In the genomic region with DNA sequence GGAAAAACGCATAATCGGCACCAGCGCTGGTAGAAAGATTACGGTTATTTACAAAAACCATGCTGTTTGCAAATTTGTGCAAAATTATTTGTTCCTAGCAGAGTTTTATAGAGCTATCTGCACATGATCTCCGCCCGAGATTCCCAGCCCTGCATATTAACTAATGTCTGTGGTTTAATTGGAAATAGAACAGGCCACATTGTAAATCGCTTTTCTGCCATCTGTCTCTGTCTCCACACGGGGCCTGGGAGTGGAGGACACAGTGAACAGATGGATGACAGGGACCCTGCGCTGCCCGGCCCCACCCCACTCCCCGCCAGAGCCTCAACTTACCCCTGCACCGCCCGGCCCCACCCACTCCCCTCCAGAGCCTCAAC, we compare ENCODE assay signal across 19 cellular contexts.
A peak's percentile ranks its signal among the peaks of the same experiment; 100 is the strongest.
DNase-seq lines count a peak whose midpoint lies in the region; ATAC-seq and TF ChIP-seq lines count a peak whose summit lies in the region.
"Had no signal": no experiment of that assay in that cellular context is flagged by ENCODE, and none has a peak within 500 bp of the region (broad histone marks: within the 10 kb centered on the region; RNA-seq: fewer than 3 reads in every experiment).

No MANE protein-coding gene starts in this region.

- no peak overlapping the region for H3K27ac ChIP-seq in HEK293 (ENCODE audit: extremely low read depth, low read depth, low read length)
- no peak overlapping the region for H3K27ac ChIP-seq in PC-3 (ENCODE audit: low read length)
- H3K27ac ChIP-seq in neural progenitor cell = no peak overlapping the region
- H3K27ac ChIP-seq: Peyer's patch had no signal

- H3K27me3 ChIP-seq in PC-3 (ENCODE audit: low read length) = peaks cover 37% of the 10 kb centered on the region
- H3K27me3 ChIP-seq in neural progenitor cell = peaks cover 31% of the 10 kb centered on the region
- H3K27me3 ChIP-seq: Peyer's patch had no signal

- H3K4me2 ChIP-seq in PC-3 (ENCODE audit: low read length) (peak overlapping the region; percentile 51; the same call in 1 of the 2 replicates), neural progenitor cell (peak overlapping the region; percentile 61)

- H3K36me3 ChIP-seq in HEK293 (ENCODE audit: control insufficient read depth in 2 of 2, insufficient read depth in 1 of 2, low read length in 2 of 2) (no peaks in the 10 kb centered on the region), PC-3 (ENCODE audit: low read depth, low read length) (no peaks in the 10 kb centered on the region), neural progenitor cell (no peaks in the 10 kb centered on the region)
- H3K36me3 ChIP-seq: Peyer's patch had no signal

- POLR2A ChIA-PET in HEK293 (lab: Yijun Ruan, JAX) (no interaction called here), PC-3 (lab: Charles Lee; ENCODE audit: unreplicated experiment) (no interaction called here)

- no peak overlapping the region for H3K4me3 ChIP-seq in HEK293 (ENCODE audit: low read depth, low read length)
- no peak overlapping the region for H3K4me3 ChIP-seq in PC-3 (ENCODE audit: low read length)
- no peak overlapping the region for H3K4me3 ChIP-seq in neural progenitor cell
- H3K4me3 ChIP-seq: Peyer's patch had no signal

- ATAC-seq in PC-3 (no peak), HG03565 (IDR thresholded peaks at IDR 0.05; ENCODE audit: unreplicated experiment) (no peak), GM19467 (IDR thresholded peaks at IDR 0.05; ENCODE audit: unreplicated experiment) (no peak)
- ATAC-seq in activated T-cell treated with anti-CD3 and anti-CD28 coated beads, Interleukin-2, amount 50 U/mL, for 4 hours = no peak

- BruUV-seq in PC-3 (replicated peaks; lab: Mats Ljungman, UMichigan) = no TSS peak

- peaks cover 13% of the 10 kb centered on the region for H3K4me1 Mint-ChIP-seq in neural progenitor cell
- H3K4me1 Mint-ChIP-seq in activated T-cell treated with anti-CD3 and anti-CD28 coated beads, Interleukin-2, amount 50 U/mL, for 4 hours (ENCODE audit: low read depth) = no peaks in the 10 kb centered on the region
- H3K4me1 Mint-ChIP-seq: CD4-positive, CD25-positive, alpha-beta regulatory T cell had no signal

- CTCF ChIA-PET in HEK293 (lab: Yijun Ruan, JAX) (no interaction called here), PC-3 (lab: Charles Lee) (no interaction called here)

- H3K27me3 Mint-ChIP-seq in neural progenitor cell (ENCODE audit: insufficient read depth, low read depth) = peaks cover 17% of the 10 kb centered on the region
- H3K27me3 Mint-ChIP-seq in activated T-cell treated with anti-CD3 and anti-CD28 coated beads, Interleukin-2, amount 50 U/mL, for 4 hours (ENCODE audit: low read depth) = peaks cover 17% of the 10 kb centered on the region

- H2AFZ ChIP-seq in PC-3 (ENCODE audit: low read length) = no peak overlapping the region
- H2AFZ ChIP-seq in neural progenitor cell (replicated peaks) = no peak overlapping the region

- H3K36me3 Mint-ChIP-seq in neural progenitor cell = no peaks in the 10 kb centered on the region
- H3K36me3 Mint-ChIP-seq in activated T-cell treated with anti-CD3 and anti-CD28 coated beads, Interleukin-2, amount 50 U/mL, for 4 hours (ENCODE audit: insufficient read depth) = no peaks in the 10 kb centered on the region
- H3K36me3 Mint-ChIP-seq: CD4-positive, CD25-positive, alpha-beta regulatory T cell had no signal

- H3K9me3 Mint-ChIP-seq in neural progenitor cell = peaks cover 2% of the 10 kb centered on the region
- H3K9me3 Mint-ChIP-seq in activated T-cell treated with anti-CD3 and anti-CD28 coated beads, Interleukin-2, amount 50 U/mL, for 4 hours = no peaks in the 10 kb centered on the region
- H3K9me3 Mint-ChIP-seq: CD4-positive, CD25-positive, alpha-beta regulatory T cell had no signal

- H3K9me2 ChIP-seq in PC-3 (replicated peaks; ENCODE audit: low read length) = no peaks in the 10 kb centered on the region

- H4K20me1 ChIP-seq in PC-3 (ENCODE audit: low read length) (no peaks in the 10 kb centered on the region), neural progenitor cell (ENCODE audit: low read depth) (no peaks in the 10 kb centered on the region)

- no peak overlapping the region for H3K4me3 Mint-ChIP-seq in neural progenitor cell
- no peak overlapping the region for H3K4me3 Mint-ChIP-seq in activated T-cell treated with anti-CD3 and anti-CD28 coated beads, Interleukin-2, amount 50 U/mL, for 4 hours
- H3K4me3 Mint-ChIP-seq: CD4-positive, CD25-positive, alpha-beta regulatory T cell had no signal

- intact Hi-C loops in PC-3 (cut with micrococcal nuclease) = no loop called here

- H3K9ac ChIP-seq in PC-3 (ENCODE audit: low read length) (no peak overlapping the region), neural progenitor cell (no peak overlapping the region)

- no peaks in the 10 kb centered on the region for H3K4me1 ChIP-seq in HEK293 (ENCODE audit: control insufficient read depth, insufficient read depth, low read length)
- H3K4me1 ChIP-seq in PC-3 (ENCODE audit: insufficient read depth, low read length) = no peaks in the 10 kb centered on the region
- H3K4me1 ChIP-seq in neural progenitor cell = peaks cover 6% of the 10 kb centered on the region
- H3K4me1 ChIP-seq: Peyer's patch had no signal

- H3K27ac Mint-ChIP-seq in neural progenitor cell = no peak overlapping the region
- H3K27ac Mint-ChIP-seq: CD4-positive, CD25-positive, alpha-beta regulatory T cell had no signal

- H3K79me2 ChIP-seq in PC-3 (ENCODE audit: low read length) = no peaks in the 10 kb centered on the region
- H3K79me2 ChIP-seq in neural progenitor cell (ENCODE audit: low read depth) = no peaks in the 10 kb centered on the region

- TF ChIP-seq CTCF in HEK293 (tag by site-specific recombination; IDR thresholded peaks at IDR 0.05) (no peak), PC-3 (conservative IDR thresholded peaks at IDR 0.05; ENCODE audit: low read depth, low read length) (no peak), neural progenitor cell (IDR thresholded peaks at IDR 0.05) (no peak)

- H3F3A ChIP-seq in PC-3 (ENCODE audit: low read length, unreplicated experiment) (no peaks in the 10 kb centered on the region), neural progenitor cell (ENCODE audit: low read depth) (no peaks in the 10 kb centered on the region)

- H3K9me3 ChIP-seq in HEK293 (ENCODE audit: control insufficient read depth, insufficient read depth, low read depth, low read length) (no peaks in the 10 kb centered on the region), PC-3 (ENCODE audit: low read length) (no peaks in the 10 kb centered on the region), neural progenitor cell (ENCODE audit: low read depth) (no peaks in the 10 kb centered on the region)
- H3K9me3 ChIP-seq: Peyer's patch had no signal

- DNase-seq in NCI-H82 (lab: John Stamatoyannopoulos, UW) (peak; percentile 73), NCI-H82 treated with DMSO at 0.1 percent for 48 hours (lab: John Stamatoyannopoulos, UW; ENCODE audit: unreplicated experiment) (no peak), PC-3 (no peak), neural progenitor cell (ENCODE audit: low spot score) (no peak)
- no peak for DNase-seq in activated T-cell treated with anti-CD3 and anti-CD28 coated beads, Interleukin-2, amount 50 U/mL, for 4 hours
- DNase-seq: CD4-positive, CD25-positive, alpha-beta regulatory T cell; DMS79; EL; GF-D8; KBM-7; MV-4-11; NCI-H2081; NCI-H345; NCI-H510A treated with DMSO at 0.1 percent for 48 hours; Peyer's patch; SHP77 treated with DMSO at 0.1 percent for 48 hours had no signal

TF ChIP-seq in HEK293, 187 proteins besides CTCF, POLR2A, EP300 and RAD21:
- TF ChIP-seq ZNF658 (tag by site-specific recombination; IDR thresholded peaks at IDR 0.05) (no peak), ZBTB21 (tag by site-specific recombination; IDR thresholded peaks at IDR 0.05) (no peak), ZNF629 (tag by site-specific recombination; IDR thresholded peaks at IDR 0.05) (0 out of 2 replicates have a peak, but pooled peaks have one; percentile 4)
- TF ChIP-seq, protein P1, sequence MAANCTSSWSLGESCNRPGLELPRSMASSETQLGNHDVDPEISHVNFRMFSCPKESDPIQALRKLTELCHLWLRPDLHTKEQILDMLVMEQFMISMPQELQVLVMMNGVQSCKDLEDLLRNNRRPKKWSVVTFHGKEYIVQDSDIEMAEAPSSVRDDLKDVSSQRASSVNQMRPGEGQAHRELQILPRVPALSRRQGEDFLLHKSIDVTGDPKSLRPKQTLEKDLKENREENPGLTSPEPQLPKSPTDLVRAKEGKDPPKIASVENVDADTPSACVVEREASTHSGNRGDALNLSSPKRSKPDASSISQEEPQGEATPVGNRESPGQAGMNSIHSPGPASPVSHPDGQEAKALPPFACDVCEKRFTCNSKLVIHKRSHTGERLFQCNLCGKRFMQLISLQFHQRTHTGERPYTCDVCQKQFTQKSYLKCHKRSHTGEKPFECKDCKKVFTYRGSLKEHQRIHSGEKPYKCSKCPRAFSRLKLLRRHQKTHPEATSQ (tag by site-specific recombination; IDR thresholded peaks at IDR 0.05) = no peak
